ENCODE assay signal across 9 cellular contexts in the genomic region with DNA sequence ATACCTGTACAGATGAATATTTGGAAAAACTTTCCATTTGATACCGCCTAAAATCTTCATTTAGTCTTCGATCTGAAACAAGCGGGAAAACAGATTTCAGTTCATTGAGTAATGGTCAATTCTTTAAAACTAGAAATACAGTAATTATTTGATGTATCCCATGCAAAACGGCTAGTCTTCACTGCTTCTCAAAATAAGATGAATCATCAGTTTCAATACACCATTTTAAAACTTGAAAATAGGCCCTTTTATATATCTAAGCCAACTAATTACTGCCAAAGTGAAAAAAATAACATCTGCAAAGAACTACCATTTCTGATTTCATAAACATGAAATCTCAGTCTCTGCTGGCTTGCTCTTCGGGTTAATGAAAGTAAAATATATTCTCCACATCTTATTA.
"Had no signal": no experiment of that assay in that cellular context is flagged by ENCODE, and none has a peak within 500 bp of the region (broad histone marks: within the 10 kb centered on the region; RNA-seq: fewer than 3 reads in every experiment).

No MANE protein-coding gene starts in this region.

- H3K4me1 ChIP-seq: HAP-1 had no signal

- H3K27ac ChIP-seq: HL-60 had no signal

- H3K4me3 ChIP-seq: GM23338, HAP-1 had no signal

- FAIRE-seq: H1 had no signal

- H3K4me1 Mint-ChIP-seq: GM23338 had no signal

- H3K27me3 Mint-ChIP-seq: IgD-negative memory B cell had no signal

- ATAC-seq: GM23338, HCT116 had no signal

- DNase-seq: H7, HFFc6, KG1 had no signal

- H2AFZ ChIP-seq: GM23338 had no signal

- H3K4me2 ChIP-seq: GM23338 had no signal

- H3K4me3 Mint-ChIP-seq: GM23338, HFFc6, IgD-negative memory B cell had no signal

- H3K27ac Mint-ChIP-seq: GM23338, HFFc6, IgD-negative memory B cell had no signal
